ENCODE assay signal across 22 cellular contexts in genomic region chr21:25092441-25093011, GRCh38.
"Had no signal": no experiment of that assay in that cellular context is flagged by ENCODE, and none has a peak within 500 bp of the region (broad histone marks: within the 10 kb centered on the region; RNA-seq: fewer than 3 reads in every experiment).

No MANE protein-coding gene starts in this region.

- H3K4me3 ChIP-seq: left lung, lower lobe of right lung, right atrium auricular region, right lobe of liver, stomach, testis, thyroid gland, transverse colon, uterus had no signal

- H3K36me3 ChIP-seq: left lung, lower lobe of right lung, neutrophil, right atrium auricular region, right lobe of liver, stomach, thyroid gland, transverse colon, uterus had no signal

- H3K9me3 ChIP-seq: lower lobe of right lung, neutrophil, right lobe of liver, testis, thyroid gland, uterus had no signal

- H3K9ac ChIP-seq: parathyroid adenoma had no signal

- H3K4me1 ChIP-seq: left lung, lower lobe of right lung, parathyroid adenoma, right atrium auricular region, right lobe of liver, stomach, testis, thyroid gland, transverse colon, uterus had no signal

- H3K27me3 ChIP-seq: left lung, neutrophil, right atrium auricular region, right lobe of liver, stomach, testis, thyroid gland, transverse colon, uterus had no signal

- FAIRE-seq: keratinocyte had no signal

- ATAC-seq: left colon; left lung; naive thymus-derived CD8-positive, alpha-beta T cell; right lobe of liver; stimulated activated naive B cell treated with anti-CD40 and anti-IgM and Interleukin-4, amounts not matched to agents 10 μg/mL and 1 μg/mL and 100 μg/mL, for 72 hours; stimulated activated naive CD8-positive, alpha-beta T cell treated with anti-CD3 and anti-CD28 coated beads, Interleukin-15, Interleukin-2, amounts not matched to agents 100 U/mL and 50 U/mL, for 24 hours had no signal

- H2AFZ ChIP-seq: parathyroid adenoma had no signal

- H3K27ac ChIP-seq: left lung, lower lobe of right lung, neutrophil, parathyroid adenoma, right atrium auricular region, right lobe of liver, stomach, testis, thyroid gland, transverse colon, uterus had no signal

- DNase-seq: head of caudate nucleus; hippocampal formation; left colon; lower lobe of right lung; mammary epithelial cell; mesenchymal stem cell; naive thymus-derived CD8-positive, alpha-beta T cell; occipital lobe; right lobe of liver; stimulated activated CD4-positive, alpha-beta T cell treated with anti-CD3 and anti-CD28 coated beads, Interleukin-4, amount 100 ng/mL, for 24 hours; stimulated activated naive B cell treated with anti-CD40 and anti-IgM and Interleukin-4, amounts not matched to agents 10 μg/mL and 1 μg/mL and 100 μg/mL, for 72 hours; stimulated activated naive CD8-positive, alpha-beta T cell treated with anti-CD3 and anti-CD28 coated beads, Interleukin-15, Interleukin-2, amounts not matched to agents 100 U/mL and 50 U/mL, for 24 hours; stomach; testis; thyroid gland; transverse colon; uterus had no signal

- H3K79me2 ChIP-seq: parathyroid adenoma had no signal
